Comparison of ENCODE assay signal across 19 cellular contexts in the genomic region with DNA sequence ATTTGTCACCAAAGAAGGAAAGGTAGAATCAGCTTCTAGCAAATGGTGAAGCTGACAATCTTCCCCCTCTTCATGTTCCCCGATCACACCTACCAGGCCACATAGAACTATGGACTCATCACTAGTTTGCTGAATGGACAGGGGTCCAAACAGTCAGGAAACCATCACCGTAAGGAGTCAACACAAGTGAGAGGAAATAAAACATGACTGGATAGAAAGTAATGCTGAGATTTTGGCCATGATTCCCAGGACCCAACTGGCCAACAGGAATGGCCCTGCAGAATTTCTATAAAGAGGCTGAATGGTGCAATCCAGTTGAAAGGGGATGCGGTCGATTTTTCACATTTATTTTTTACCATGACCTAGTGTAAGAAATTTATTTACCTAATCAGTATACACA. TPM values are rescaled to one million over a fixed set of nuclear protein-coding genes. Genes with fewer than 3 reads are reported as not detected.
"Had no signal": no experiment of that assay in that cellular context is flagged by ENCODE, and none has a peak within 500 bp of the region (broad histone marks: within the 10 kb centered on the region; RNA-seq: fewer than 3 reads in every experiment).

No MANE protein-coding gene starts in this region.

- H3K36me3 ChIP-seq: esophagus squamous epithelium, gastrocnemius medialis, prostate gland, stomach, tibial artery, vagina had no signal

- H3K9me3 ChIP-seq: esophagus squamous epithelium, gastrocnemius medialis, prostate gland, stomach, tibial artery, vagina had no signal

- H3K36me3 Mint-ChIP-seq: activated CD8-positive, alpha-beta memory T cell treated with anti-CD3 and anti-CD28 coated beads, Interleukin-2, amount 10 ng/mL, durations not matched to agents 7 days and 5 days; activated naive CD8-positive, alpha-beta T cell; naive thymus-derived CD4-positive, alpha-beta T cell; T-cell had no signal

- H3K4me3 Mint-ChIP-seq: activated CD8-positive, alpha-beta memory T cell treated with anti-CD3 and anti-CD28 coated beads, Interleukin-2, amount 10 ng/mL, durations not matched to agents 7 days and 5 days; activated naive CD8-positive, alpha-beta T cell; activated T-cell treated with anti-CD3 and anti-CD28 coated beads, Interleukin-2, amount 50 U/mL, for 24 hours; naive thymus-derived CD4-positive, alpha-beta T cell; T-cell had no signal

- ATAC-seq: activated CD8-positive, alpha-beta memory T cell treated with anti-CD3 and anti-CD28 coated beads, Interleukin-2, amount 10 ng/mL, durations not matched to agents 7 days and 5 days; gastrocnemius medialis; naive thymus-derived CD4-positive, alpha-beta T cell; T-cell had no signal

- H3K4me3 ChIP-seq: esophagus squamous epithelium, gastrocnemius medialis, prostate gland, stomach, tibial artery, vagina had no signal

- H3K27me3 ChIP-seq: esophagus squamous epithelium, gastrocnemius medialis, stomach, tibial artery, vagina had no signal

- H3K27ac ChIP-seq: gastrocnemius medialis, prostate gland, vagina had no signal

- DNase-seq: activated CD4-positive, alpha-beta T cell treated with anti-CD3 and anti-CD28 coated beads for 1 hour; activated CD4-positive, alpha-beta T cell treated with anti-CD3 and anti-CD28 coated beads, Interleukin-2, amount 50 U/mL, for 48 hours; activated CD8-positive, alpha-beta memory T cell treated with anti-CD3 and anti-CD28 coated beads, Interleukin-2, amount 10 ng/mL, durations not matched to agents 7 days and 5 days; activated effector memory CD4-positive, alpha-beta T cell treated with Interleukin-2 at 50 U/mL for 16 hours; activated T-cell treated with anti-CD3 and anti-CD28 coated beads, Interleukin-2, amount 50 U/mL, for 24 hours; amygdala; esophagus squamous epithelium; gastrocnemius medialis; midbrain; naive thymus-derived CD4-positive, alpha-beta T cell; stimulated activated CD4-positive, alpha-beta T cell treated with anti-CD3 and anti-CD28 coated beads, Interleukin-15, amount 100 ng/mL, for 24 hours; stimulated activated CD4-positive, alpha-beta T cell treated with anti-CD3 and anti-CD28 coated beads, Interleukin-4, amount 100 ng/mL, for 24 hours; stomach; T-cell; T1000; tibial artery had no signal

- H3K4me1 Mint-ChIP-seq: activated CD8-positive, alpha-beta memory T cell treated with anti-CD3 and anti-CD28 coated beads, Interleukin-2, amount 10 ng/mL, durations not matched to agents 7 days and 5 days; naive thymus-derived CD4-positive, alpha-beta T cell; T-cell had no signal

- H3K4me1 ChIP-seq: prostate gland had no signal

- H3K27ac Mint-ChIP-seq: activated CD8-positive, alpha-beta memory T cell treated with anti-CD3 and anti-CD28 coated beads, Interleukin-2, amount 10 ng/mL, durations not matched to agents 7 days and 5 days; activated naive CD8-positive, alpha-beta T cell; activated T-cell treated with anti-CD3 and anti-CD28 coated beads, Interleukin-2, amount 50 U/mL, for 24 hours; naive thymus-derived CD4-positive, alpha-beta T cell; T-cell had no signal

- H3K9me3 Mint-ChIP-seq: activated T-cell treated with anti-CD3 and anti-CD28 coated beads, Interleukin-2, amount 50 U/mL, for 24 hours; T-cell had no signal

RNA-seq across cellular contexts. Expression of gene DDAH1, which starts 10.7 kb away (rescaled TPM):
- total RNA-seq: activated CD8-positive, alpha-beta memory T cell treated with anti-CD3 and anti-CD28 coated beads, Interleukin-2, amount 10 ng/mL, durations not matched to agents 7 days and 5 days had no signal
- polyA plus RNA-seq: naive thymus-derived CD4-positive, alpha-beta T cell had no signal
